ENCODE assay signal across 8 cellular contexts in the genomic region with DNA sequence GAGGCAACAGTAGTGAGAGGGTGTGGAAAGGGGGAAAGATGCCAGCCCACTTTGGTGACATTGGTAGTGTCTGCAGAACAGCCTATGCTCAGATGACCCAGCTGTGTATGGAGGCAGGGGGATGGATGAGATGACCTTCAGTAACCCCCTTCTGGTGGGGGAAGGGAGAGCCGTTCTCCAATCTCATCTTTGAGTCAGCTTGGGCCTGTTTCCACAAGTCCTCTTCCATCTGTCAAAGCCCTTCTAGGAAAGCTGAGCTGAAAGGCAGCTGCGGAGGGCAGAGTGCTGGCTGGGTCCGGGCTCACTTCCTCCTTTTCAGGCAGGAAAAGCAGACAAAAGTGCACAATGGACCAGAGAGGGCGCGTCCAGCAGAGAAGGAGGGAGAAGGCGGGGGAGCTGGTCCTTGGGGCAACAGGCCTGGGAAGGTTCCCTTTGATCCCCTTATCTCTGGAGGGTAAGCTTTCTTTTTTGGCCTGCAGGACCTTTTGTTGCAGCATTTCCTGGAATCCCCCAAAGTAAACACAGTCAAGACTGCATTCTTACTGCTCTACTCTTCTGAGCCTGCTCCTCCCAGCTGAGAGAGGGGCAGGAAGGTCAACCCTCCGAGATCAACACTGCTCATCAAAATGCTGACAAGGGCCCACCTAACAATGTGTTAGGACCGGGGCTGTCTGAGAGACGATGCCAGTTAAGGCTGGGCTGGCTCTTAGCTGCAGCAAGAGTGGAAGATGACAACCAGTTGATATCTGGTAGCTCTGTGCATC. TPM values are rescaled to one million over a fixed set of nuclear protein-coding genes. Genes with fewer than 3 reads are reported as not detected.
DNase-seq lines count a peak whose midpoint lies in the region; ATAC-seq and TF ChIP-seq lines count a peak whose summit lies in the region.

No MANE protein-coding gene starts in this region.

- H3K27me3 ChIP-seq in neural progenitor cell: peaks cover 95% of the 10 kb centered on the region

- H3K9ac ChIP-seq in neural progenitor cell: no peak overlapping the region

- peaks cover 2% of the 10 kb centered on the region for H3K9me3 Mint-ChIP-seq in neural progenitor cell

- H3K27ac Mint-ChIP-seq in neural progenitor cell: peak overlapping the region; percentile 39

- H2AFZ ChIP-seq in neural progenitor cell (replicated peaks): no peak overlapping the region

- peak overlapping the region; percentile 85 for H3K4me2 ChIP-seq in neural progenitor cell

- H3K79me2 ChIP-seq in neural progenitor cell (ENCODE audit: low read depth): no peaks in the 10 kb centered on the region

- peaks cover 59% of the 10 kb centered on the region for H3K4me1 Mint-ChIP-seq in neural progenitor cell

- H3K4me1 ChIP-seq in neural progenitor cell: peaks cover 51% of the 10 kb centered on the region

- H3K27me3 Mint-ChIP-seq in neural progenitor cell (ENCODE audit: insufficient read depth, low read depth): peaks cover 21% of the 10 kb centered on the region

- DNase-seq in DMS 273 (lab: John Stamatoyannopoulos, UW; ENCODE audit: unreplicated experiment) (peak; percentile 83), NCI-H2196 treated with DMSO at 0.1 percent for 48 hours (lab: John Stamatoyannopoulos, UW; ENCODE audit: unreplicated experiment) (peak; percentile 52), fibroblast of the aortic adventitia (ENCODE audit: low read depth) (peak; percentile 53), neural progenitor cell (ENCODE audit: low spot score) (peak; percentile 94), T-helper 9 cell (no peak), T-helper 1 cell (no peak)
- DNase-seq in activated CD8-positive, alpha-beta memory T cell treated with anti-CD3 and anti-CD28 coated beads, Interleukin-2, amount 50 U/mL, for 48 hours: no peak

- no peak overlapping the region for H3K27ac ChIP-seq in neural progenitor cell

- H3F3A ChIP-seq in neural progenitor cell (ENCODE audit: low read depth): peaks cover 34% of the 10 kb centered on the region

- H3K9me3 ChIP-seq in neural progenitor cell (ENCODE audit: low read depth): no peaks in the 10 kb centered on the region

- no peak for TF ChIP-seq CTCF in fibroblast of the aortic adventitia (IDR thresholded peaks at IDR 0.05; ENCODE audit: insufficient read depth, low read length)
- no peak for TF ChIP-seq CTCF in neural progenitor cell (IDR thresholded peaks at IDR 0.05)

- no peak for ATAC-seq in HG03135 (IDR thresholded peaks at IDR 0.05; ENCODE audit: unreplicated experiment)

- peaks cover 7% of the 10 kb centered on the region for H4K20me1 ChIP-seq in neural progenitor cell (ENCODE audit: low read depth)

- H3K36me3 Mint-ChIP-seq in neural progenitor cell: no peaks in the 10 kb centered on the region

- no peaks in the 10 kb centered on the region for H3K36me3 ChIP-seq in neural progenitor cell

- peak overlapping the region; percentile 59 for H3K4me3 Mint-ChIP-seq in neural progenitor cell

- H3K4me3 ChIP-seq in fibroblast of the aortic adventitia (ENCODE audit: low read depth, low read length) (no peak overlapping the region), neural progenitor cell (peak overlapping the region; percentile 9)

RNA-seq across cellular contexts. Expression of a gene that starts 1.2 kb away (rescaled TPM):
- total RNA-seq in fibroblast of the aortic adventitia (ENCODE audit: low replicate concordance) (3.6 and 6.3 TPM in 2 replicates), neural progenitor cell (ENCODE audit: low replicate concordance) (5.2 TPM in 1 of 2 replicates, not detected in the other)

RNA-seq across cellular contexts. Expression of a gene that starts 28.6 kb away (rescaled TPM):
- total RNA-seq in fibroblast of the aortic adventitia (ENCODE audit: low replicate concordance) (21.7 and 29.8 TPM in 2 replicates), neural progenitor cell (ENCODE audit: low replicate concordance) (8.3 and 20.9 TPM in 2 replicates)

Comparison
In these comparisons a context has a peak if more than half of its experiments do, and no peak if none do; other contexts are left out.
1. DNase-seq: peak in DMS 273 (single experiment), NCI-H2196 treated with DMSO at 0.1 percent for 48 hours (single experiment), fibroblast of the aortic adventitia (single experiment) and neural progenitor cell (single experiment); none in activated CD8-positive, alpha-beta memory T cell treated with anti-CD3 and anti-CD28 coated beads, Interleukin-2, amount 50 U/mL, for 48 hours (single experiment), T-helper 9 cell (single experiment) and T-helper 1 cell (0 of 5).